In genomic region chr20:21096321-21097043, GRCh38 we compare ENCODE assay signal across 9 cellular contexts. TPM values are rescaled to one million over a fixed set of nuclear protein-coding genes. Genes with fewer than 3 reads are reported as not detected.
A peak's percentile ranks its signal among the peaks of the same experiment; 100 is the strongest.
DNase-seq lines count a peak whose midpoint lies in the region; ATAC-seq and TF ChIP-seq lines count a peak whose summit lies in the region.
"Had no signal": no experiment of that assay in that cellular context is flagged by ENCODE, and none has a peak within 500 bp of the region (broad histone marks: within the 10 kb centered on the region; RNA-seq: fewer than 3 reads in every experiment).

No MANE protein-coding gene starts in this region.

- intact Hi-C loops in aorta (cut with DNase I) = no loop called here

- no peaks in the 10 kb centered on the region for H3K79me2 ChIP-seq in GM23338 (replicated peaks; ENCODE audit: insufficient read depth)

- H3K27me3 Mint-ChIP-seq in GM23338 (ENCODE audit: insufficient read depth, low read depth, poor library complexity) = peaks cover 40% of the 10 kb centered on the region

- TF ChIP-seq CTCF in AG10803 (conservative IDR thresholded peaks at IDR 0.05; ENCODE audit: low read length) (no peak), GM23338 (conservative IDR thresholded peaks at IDR 0.05; ENCODE audit: low read depth in 2 of 2) (no peak)

- no peaks in the 10 kb centered on the region; the same call in 1 of the 2 replicates for H3F3A ChIP-seq in GM23338 (replicated peaks; ENCODE audit: low read depth)

- H3K4me1 Mint-ChIP-seq in GM23338 = peaks cover 52% of the 10 kb centered on the region

- peak overlapping the region; percentile 20; the same call in 1 of the 2 replicates for H3K4me2 ChIP-seq in GM23338

- no peak overlapping the region for H3K27ac ChIP-seq in GM23338 (ENCODE audit: low read depth)
- H3K27ac ChIP-seq in aorta (ENCODE audit: low read depth in 1 of 2, low read length in 2 of 2) = no peak overlapping the region

- H3K9me3 ChIP-seq in aorta (ENCODE audit: control insufficient read depth, low read length) = no peaks in the 10 kb centered on the region

- peaks cover 50% of the 10 kb centered on the region for H3K27me3 ChIP-seq in GM23338 (ENCODE audit: insufficient read depth)
- peaks cover 0 to 1% of the 10 kb centered on the region in 2 donors for H3K27me3 ChIP-seq in aorta (ENCODE audit: control insufficient read depth in 1 of 2, insufficient read depth in 2 of 2, low read length in 1 of 2)

- H3K4me3 ChIP-seq in AG10803 (ENCODE audit: low read length) = no peak overlapping the region
- H3K4me3 ChIP-seq in GM23338 = no peak overlapping the region
- no peak overlapping the region for H3K4me3 ChIP-seq in aorta (ENCODE audit: low read length in 2 of 2)

- peak overlapping the region; percentile 73; the same call in 1 of the 2 replicates for H3K27ac Mint-ChIP-seq in GM23338
- H3K27ac Mint-ChIP-seq: T-helper 1 cell treated with Interleukin-12 subunit alpha and Interleukin-12 subunit beta and Interleukin-4 antibody, amounts not matched to agents 30 μg/mL and 1 μg/mL, for 36 hours had no signal

- no peaks in the 10 kb centered on the region for H3K9me3 Mint-ChIP-seq in GM23338
- H3K9me3 Mint-ChIP-seq: T-helper 1 cell treated with Interleukin-12 subunit alpha and Interleukin-12 subunit beta and Interleukin-4 antibody, amounts not matched to agents 30 μg/mL and 1 μg/mL, for 36 hours had no signal

- no peaks in the 10 kb centered on the region for H3K36me3 ChIP-seq in GM23338 (ENCODE audit: insufficient read depth)
- H3K36me3 ChIP-seq in aorta (ENCODE audit: control insufficient read depth in 1 of 2, insufficient read depth in 2 of 2, low read length in 1 of 2) = no peaks in the 10 kb centered on the region

- H4K20me1 ChIP-seq in GM23338 (replicated peaks; ENCODE audit: insufficient read depth) = 0 out of 2 replicates have a peak, but pooled peaks cover 3% of the 10 kb centered on the region

- H2AFZ ChIP-seq in GM23338 = no peak overlapping the region

- no peaks in the 10 kb centered on the region for H3K36me3 Mint-ChIP-seq in GM23338 (ENCODE audit: low read depth)

- WGBS in aorta, 2 donors = 30 to 38% methylated on average over 10 of the region's 10 CpGs

- DNase-seq in AG10803 (ENCODE audit: low read depth) (peak; percentile 11), GM23338 (ENCODE audit: low spot score) (peak; percentile 78), NCI-H82 (lab: John Stamatoyannopoulos, UW) (peak; percentile 75), KBM-7 (no peak), activated gamma-delta T cell treated with Interleukin-2 at 50 U/mL for 16 hours (no peak), aorta (no peak)
- DNase-seq in stimulated activated CD4-positive, alpha-beta T cell treated with anti-CD3 and anti-CD28 coated beads, Interleukin-12 subunit alpha, Interleukin-12 subunit beta, amount 100 ng/mL, for 4 hours = no peak

- no peak overlapping the region for H3K4me3 Mint-ChIP-seq in GM23338
- H3K4me3 Mint-ChIP-seq: T-helper 1 cell treated with Interleukin-12 subunit alpha and Interleukin-12 subunit beta and Interleukin-4 antibody, amounts not matched to agents 30 μg/mL and 1 μg/mL, for 36 hours had no signal

- peaks cover 51% of the 10 kb centered on the region for H3K4me1 ChIP-seq in GM23338 (ENCODE audit: insufficient read depth)
- H3K4me1 ChIP-seq in aorta (ENCODE audit: control insufficient read depth in 1 of 2, insufficient read depth in 2 of 2, low read length in 2 of 2) = no peaks in the 10 kb centered on the region

- peaks cover 9% of the 10 kb centered on the region; the same call in 1 of the 2 replicates for H3K9me2 ChIP-seq in GM23338 (ENCODE audit: insufficient read depth)

- ATAC-seq in GM23338 = peak; percentile 42
- ATAC-seq in esophagus mucosa = peak; percentile 45
- ATAC-seq in aorta (ENCODE audit: low FRiP score) = no peak

- in situ Hi-C loops in KBM-7 (cut with MboI; ENCODE audit: low pct_unique_long_range_greater_than_20kb, low sequenced_read_pairs) = no loop called here

TF ChIP-seq in GM23338, 12 proteins besides CTCF, POLR2A, EP300 and RAD21 (continues in another document):
- TF ChIP-seq CREB1 (CRISPR knock-in tag; IDR thresholded peaks at IDR 0.05; ENCODE audit: low read depth) (peak; percentile 70), STAT1 (IDR thresholded peaks at IDR 0.05; ENCODE audit: unreplicated experiment) (no peak), ZNF114 (CRISPR knock-in tag; IDR thresholded peaks at IDR 0.05) (no peak), REST (IDR thresholded peaks at IDR 0.05; ENCODE audit: unreplicated experiment) (no peak), NANOG (IDR thresholded peaks at IDR 0.05; ENCODE audit: borderline replicate concordance) (no peak), POLR2AphosphoS5 (IDR thresholded peaks at IDR 0.05; ENCODE audit: low read depth) (no peak), JUNB (IDR thresholded peaks at IDR 0.05; ENCODE audit: unreplicated experiment) (no peak)
- TF ChIP-seq, protein P1, sequence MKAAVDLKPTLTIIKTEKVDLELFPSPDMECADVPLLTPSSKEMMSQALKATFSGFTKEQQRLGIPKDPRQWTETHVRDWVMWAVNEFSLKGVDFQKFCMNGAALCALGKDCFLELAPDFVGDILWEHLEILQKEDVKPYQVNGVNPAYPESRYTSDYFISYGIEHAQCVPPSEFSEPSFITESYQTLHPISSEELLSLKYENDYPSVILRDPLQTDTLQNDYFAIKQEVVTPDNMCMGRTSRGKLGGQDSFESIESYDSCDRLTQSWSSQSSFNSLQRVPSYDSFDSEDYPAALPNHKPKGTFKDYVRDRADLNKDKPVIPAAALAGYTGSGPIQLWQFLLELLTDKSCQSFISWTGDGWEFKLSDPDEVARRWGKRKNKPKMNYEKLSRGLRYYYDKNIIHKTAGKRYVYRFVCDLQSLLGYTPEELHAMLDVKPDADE (IDR thresholded peaks at IDR 0.05) = peak; percentile 81

RNA-seq across cellular contexts. Expression of gene LINC00237, which starts 9.7 kb away (rescaled TPM):
- total RNA-seq in GM23338 (2014; rRNA removed; shearing (Covaris generic)) = 0.31 TPM in 1 of 2 replicates, not detected in the other
- 2.0 and 2.6 TPM in 2 replicates for polyA plus RNA-seq in GM23338 (2016; fragmentation: Nextera tagmentation; extraction: Ambion mirVana)
- not detected for total RNA-seq in esophagus mucosa
- total RNA-seq in aorta = not detected
- polyA plus RNA-seq in aorta = 1 to 10 TPM in 1 of 2 donors, not detected in 1; 1.1 TPM

RNA-seq across cellular contexts. Expression of gene KIZ, which starts 29.4 kb away (rescaled TPM):
- 63.6 and 87.7 TPM in 2 replicates for total RNA-seq in GM23338 (2014; rRNA removed; shearing (Covaris generic))
- polyA plus RNA-seq in GM23338 (2016; fragmentation: Nextera tagmentation; extraction: Ambion mirVana) (52.5 and 58.3 TPM in 2 replicates), aorta (10 to 100 TPM; 15.9 to 22.7 TPM)
- total RNA-seq in esophagus mucosa (17.7 TPM), aorta (10 to 100 TPM; 22.0 to 29.4 TPM)

Comparison
In these comparisons a context has a peak if more than half of its experiments do, and no peak if none do; other contexts are left out.
1. DNase-seq: peak in AG10803 (single experiment), GM23338 (single experiment) and NCI-H82 (single experiment); none in KBM-7 (single experiment), activated gamma-delta T cell treated with Interleukin-2 at 50 U/mL for 16 hours (single experiment), stimulated activated CD4-positive, alpha-beta T cell treated with anti-CD3 and anti-CD28 coated beads, Interleukin-12 subunit alpha, Interleukin-12 subunit beta, amount 100 ng/mL, for 4 hours (single experiment) and aorta (0 of 2).